Comparison of ENCODE assay signal across 16 cellular contexts in the genomic region with DNA sequence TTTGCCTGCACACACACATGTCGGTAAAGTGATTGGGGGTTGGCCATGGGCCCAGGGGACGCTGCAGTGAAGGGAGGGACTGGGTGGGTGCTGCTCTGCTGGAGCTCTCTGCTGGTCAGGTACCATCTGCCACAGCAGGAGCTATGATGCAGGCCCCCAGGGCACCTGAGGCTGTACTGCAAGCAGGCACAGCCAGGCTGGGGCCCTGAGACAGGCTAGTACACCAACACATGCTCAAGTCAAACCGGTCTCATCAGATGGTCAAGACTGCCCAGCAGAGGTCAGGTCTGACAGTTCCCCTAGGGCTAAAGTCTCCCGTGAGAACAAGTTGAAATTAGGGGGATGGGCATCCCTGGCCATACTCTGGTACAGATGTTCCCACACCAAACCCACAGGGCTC.
DNase-seq lines count a peak whose midpoint lies in the region; ATAC-seq and TF ChIP-seq lines count a peak whose summit lies in the region.
"Had no signal": no experiment of that assay in that cellular context is flagged by ENCODE, and none has a peak within 500 bp of the region (broad histone marks: within the 10 kb centered on the region; RNA-seq: fewer than 3 reads in every experiment).

No MANE protein-coding gene starts in this region.

- no peaks in the 10 kb centered on the region for H3K4me1 ChIP-seq in breast epithelium

- no peaks in the 10 kb centered on the region for H3K27me3 ChIP-seq in breast epithelium
- H3K27me3 ChIP-seq: BLaER1 treated with 17β-estradiol and CSF1 and Interleukin-3, amounts not matched to agents 10 nM and 100 nM had no signal

- POLR2A ChIA-PET in MCF 10A (lab: Yijun Ruan, JAX): no interaction called here

- H3K27ac Mint-ChIP-seq in MCF 10A (ENCODE audit: low read depth, unreplicated experiment): peak overlapping the region; percentile 35
- H3K27ac Mint-ChIP-seq in glutamatergic neuron (ENCODE audit: unreplicated experiment): no peak overlapping the region
- H3K27ac Mint-ChIP-seq: CD4-positive, alpha-beta T cell; GM23338 had no signal

- CTCF ChIA-PET in MCF 10A (lab: Yijun Ruan, JAX): no interaction called here

- H3K9me3 Mint-ChIP-seq in MCF 10A (ENCODE audit: unreplicated experiment): no peaks in the 10 kb centered on the region
- peaks cover 8% of the 10 kb centered on the region for H3K9me3 Mint-ChIP-seq in glutamatergic neuron (ENCODE audit: unreplicated experiment)

- H3K27me3 Mint-ChIP-seq in MCF 10A (ENCODE audit: insufficient read depth, unreplicated experiment) (no peaks in the 10 kb centered on the region), glutamatergic neuron (ENCODE audit: unreplicated experiment) (peaks cover 3% of the 10 kb centered on the region)
- H3K27me3 Mint-ChIP-seq: CD4-positive, alpha-beta T cell had no signal

- ATAC-seq in sciatic nerve (peak; percentile 30), HG02588 (IDR thresholded peaks at IDR 0.05; ENCODE audit: unreplicated experiment) (no peak)
- ATAC-seq: GM12878, GM23338 had no signal

- no peak overlapping the region for H3K27ac ChIP-seq in breast epithelium
- H3K27ac ChIP-seq: BLaER1 treated with 17β-estradiol and CSF1 and Interleukin-3, amounts not matched to agents 10 nM and 100 nM had no signal

- H3K36me3 Mint-ChIP-seq in MCF 10A (ENCODE audit: insufficient read depth, unreplicated experiment) (no peaks in the 10 kb centered on the region), glutamatergic neuron (ENCODE audit: unreplicated experiment) (peaks cover 23% of the 10 kb centered on the region)

- no peak overlapping the region for H3K4me3 Mint-ChIP-seq in MCF 10A (ENCODE audit: unreplicated experiment)
- no peak overlapping the region for H3K4me3 Mint-ChIP-seq in glutamatergic neuron (ENCODE audit: unreplicated experiment)
- H3K4me3 Mint-ChIP-seq: CD4-positive, alpha-beta T cell; GM23338 had no signal

- no peaks in the 10 kb centered on the region for H3K4me1 Mint-ChIP-seq in MCF 10A (ENCODE audit: insufficient read depth, unreplicated experiment)
- H3K4me1 Mint-ChIP-seq in glutamatergic neuron (ENCODE audit: low read depth, unreplicated experiment): peaks cover 8% of the 10 kb centered on the region
- H3K4me1 Mint-ChIP-seq: GM23338 had no signal

- peaks cover 0 to 2% of the 10 kb centered on the region in 2 donors for H3K9me3 ChIP-seq in breast epithelium

- TF ChIP-seq CTCF in MCF 10A (IDR thresholded peaks at IDR 0.05; ENCODE audit: unreplicated experiment) (no peak), breast epithelium (IDR thresholded peaks at IDR 0.05) (no peak), glutamatergic neuron (IDR thresholded peaks at IDR 0.05; ENCODE audit: partially characterized antibody, unreplicated experiment) (no peak)

- no peak overlapping the region for H3K4me3 ChIP-seq in breast epithelium
- H3K4me3 ChIP-seq: BLaER1 treated with 17β-estradiol and CSF1 and Interleukin-3, amounts not matched to agents 10 nM and 100 nM; GM12878; GM23338 had no signal

- no peak for TF ChIP-seq POLR2A in breast epithelium (IDR thresholded peaks at IDR 0.05)

- BruUV-seq in MCF 10A (replicated peaks; lab: Mats Ljungman, UMichigan): no TSS peak

- intact Hi-C loops in MCF 10A (cut with micrococcal nuclease): no loop called here
- intact Hi-C loops in breast epithelium (cut with DNase I; ENCODE audit: low total_unique reads): no loop called here
- intact Hi-C loops in sciatic nerve (cut with DNase I): no loop called here

- DNase-seq in MCF 10A (ENCODE audit: unreplicated experiment) (no peak), breast epithelium (ENCODE audit: low spot score in 2 of 2) (no peak), glutamatergic neuron (peak; percentile 15), sciatic nerve (ENCODE audit: low spot score) (no peak), T-helper 2 cell (no peak), glomerular visceral epithelial cell (ENCODE audit: extremely low spot score) (no peak)
- DNase-seq: 8988T; AML-193; Calu3; CD4-positive, alpha-beta T cell; DMS79; H7 had no signal

- H3K36me3 ChIP-seq in breast epithelium: no peaks in the 10 kb centered on the region
- H3K36me3 ChIP-seq: BLaER1 treated with 17β-estradiol and CSF1 and Interleukin-3, amounts not matched to agents 10 nM and 100 nM had no signal
